ENCODE assay signal across 21 cellular contexts in genomic region chr13:71242191-71242590, GRCh38.
A peak's percentile ranks its signal among the peaks of the same experiment; 100 is the strongest.
DNase-seq lines count a peak whose midpoint lies in the region; ATAC-seq, FAIRE-seq and TF ChIP-seq lines count a peak whose summit lies in the region.
"Had no signal": no experiment of that assay in that cellular context is flagged by ENCODE, and none has a peak within 500 bp of the region (broad histone marks: within the 10 kb centered on the region; RNA-seq: fewer than 3 reads in every experiment).

No MANE protein-coding gene starts in this region.

- no peak overlapping the region for H3K18ac ChIP-seq in H1 (ENCODE audit: extremely low read depth, low read length)

- no peak for TF ChIP-seq RAD21 in Ishikawa (IDR thresholded peaks at IDR 0.05; ENCODE audit: low read depth)
- TF ChIP-seq RAD21 in H1 (IDR thresholded peaks at IDR 0.05 in 1 of 2, conservative IDR thresholded peaks at IDR 0.05 in 1 of 2; ENCODE audit: low read depth in 2 of 2, low read length in 2 of 2) = no peak

- H2BK120ac ChIP-seq in H1 (replicated peaks; ENCODE audit: low read depth, low read length) = no peak overlapping the region

- no peak overlapping the region for H3K23ac ChIP-seq in H1 (ENCODE audit: insufficient read length)

- no peak overlapping the region for H3K27ac ChIP-seq in H1 (ENCODE audit: low read depth, low read length)
- H3K27ac ChIP-seq: pancreas, Peyer's patch had no signal

- H3K79me1 ChIP-seq in H1 (ENCODE audit: low read depth, low read length) = no peaks in the 10 kb centered on the region

- no peak for TF ChIP-seq POLR2A in H1 (IDR thresholded peaks at IDR 0.05; ENCODE audit: control extremely low read depth in 1 of 2, low read depth in 2 of 2, low read length in 2 of 2)

- no peak overlapping the region for H3K9ac ChIP-seq in H1 (replicated peaks in 1 of 4; ENCODE audit: extremely low read depth in 1 of 4, low read depth in 3 of 4, low read length in 3 of 4)

- FAIRE-seq in H1 (lab: Jason Lieb, UNC) = no peak
- FAIRE-seq: HepG2, urothelium cell line had no signal

- no peaks in the 10 kb centered on the region for H3K9me3 ChIP-seq in H1 (ENCODE audit: insufficient read depth in 2 of 2, low read depth in 1 of 2, low read length in 1 of 2)
- H3K9me3 ChIP-seq: mucosa of descending colon, pancreas, Peyer's patch had no signal

- no peak overlapping the region for H2BK20ac ChIP-seq in H1 (ENCODE audit: low read length)

- in situ Hi-C loops in GM13977 (cut with MboI; ENCODE audit: low pct_unique_long_range_greater_than_20kb, low sequenced_read_pairs, unreplicated experiment) = no loop called here

- H3K4me1 Mint-ChIP-seq in neural crest cell (peaks cover 21% of the 10 kb centered on the region), osteocyte (ENCODE audit: unreplicated experiment) (no peaks in the 10 kb centered on the region)

- no peak overlapping the region for H4K91ac ChIP-seq in H1 (replicated peaks; ENCODE audit: insufficient read length, low read length)

- H3K4ac ChIP-seq in H1 (replicated peaks; ENCODE audit: insufficient read length, low read depth, low read length) = no peak overlapping the region

- TF ChIP-seq CTCF in H1 (IDR thresholded peaks at IDR 0.05; ENCODE audit: control extremely low read depth in 1 of 3, insufficient read depth in 1 of 3, low read depth in 1 of 3, low read length in 3 of 3) = no peak
- TF ChIP-seq CTCF in neural crest cell (conservative IDR thresholded peaks at IDR 0.05) = no peak
- TF ChIP-seq CTCF in GM13977 (IDR thresholded peaks at IDR 0.05; ENCODE audit: extremely low read depth, insufficient read depth, missing control alignments) = no peak
- TF ChIP-seq CTCF in osteocyte (IDR thresholded peaks at IDR 0.05) = no peak

- no peak overlapping the region for H3K4me3 Mint-ChIP-seq in neural crest cell
- no peak overlapping the region for H3K4me3 Mint-ChIP-seq in osteocyte (ENCODE audit: unreplicated experiment)
- H3K4me3 Mint-ChIP-seq: stimulated activated naive CD8-positive, alpha-beta T cell treated with anti-CD3 and anti-CD28 coated beads, Interleukin-15, Interleukin-2, amounts not matched to agents 100 ng/mL and 50 ng/mL, for 24 hours had no signal

- CTCF ChIA-PET in H1 (lab: Charles Lee; ENCODE audit: partially characterized antibody) = interaction anchor here (1.2 to 1.8 kb wide), 2 partner anchors 34 to 53 kb away, joined by 3 to 6 read pairs; no protein-coding TSS in a partner anchor

- 87% methylated on average over 4 of the region's 4 CpGs; no CpG with 5 or more reads in 1 of the 2 experiments for WGBS in H1 (ENCODE audit: extremely low coverage in 1 of 2, insufficient coverage in 1 of 2, insufficient read length in 1 of 2, insufficient replicate concordance in 2 of 2, low coverage in 1 of 2, low lambda C conversion rate in 2 of 2, missing lambda C conversion rate in 1 of 2), 2 experiments

- H4K5ac ChIP-seq in H1 (ENCODE audit: insufficient read length, low read depth, low read length) = no peak overlapping the region

- H3K4me3 ChIP-seq in H1 (ENCODE audit: extremely low read depth in 1 of 4, insufficient read depth in 2 of 4, low read depth in 3 of 4, low read length in 4 of 4) = no peak overlapping the region
- H3K4me3 ChIP-seq: mucosa of descending colon, pancreas, Peyer's patch had no signal

- no peak overlapping the region for H2AK5ac ChIP-seq in H1 (ENCODE audit: low read depth, low read length)

- peak; percentile 70 to 87 for DNase-seq in NCI-H524 (lab: John Stamatoyannopoulos, UW)
- DNase-seq in H1 (ENCODE audit: low read depth in 1 of 2, low spot score in 2 of 2) = no peak
- DNase-seq in neural crest cell (ENCODE audit: low read depth, low spot score) = no peak
- no peak for DNase-seq in GM13977 (ENCODE audit: low spot score)
- no peak for DNase-seq in osteocyte (ENCODE audit: extremely low spot score, unreplicated experiment)
- DNase-seq: activated CD8-positive, alpha-beta memory T cell treated with anti-CD3 and anti-CD28 coated beads, Interleukin-2, amount 50 U/mL, for 48 hours; activated naive CD4-positive, alpha-beta T cell treated with anti-CD3 and anti-CD28 coated beads, Interleukin-2, amount 50 U/mL, for 16 hours; central memory CD4-positive, alpha-beta T cell; DMS79 treated with DMSO at 0.1 percent for 48 hours; islet precursor cell; NCI-H510A treated with DMSO at 0.1 percent for 48 hours; pancreas; Peyer's patch; stimulated activated CD4-positive, alpha-beta T cell treated with anti-CD3 and anti-CD28 coated beads, Interleukin-12 subunit alpha, Interleukin-12 subunit beta, amount 100 ng/mL, for 4 hours; T-helper 2 cell had no signal

- H2BK5ac ChIP-seq in H1 (ENCODE audit: low read depth, low read length) = no peak overlapping the region

- no peaks in the 10 kb centered on the region for H3K36me3 ChIP-seq in H1 (ENCODE audit: control insufficient read depth in 2 of 4, insufficient read depth in 4 of 4, low read length in 3 of 4)
- H3K36me3 ChIP-seq: pancreas, Peyer's patch had no signal

- no peak for ATAC-seq in GM19328 (IDR thresholded peaks at IDR 0.05; ENCODE audit: unreplicated experiment)
- ATAC-seq: HepG2, mucosa of descending colon had no signal

- H3K14ac ChIP-seq in H1 (ENCODE audit: insufficient read length) = no peak overlapping the region

- TF ChIP-seq EP300 in Ishikawa (IDR thresholded peaks at IDR 0.05; ENCODE audit: borderline replicate concordance) = peak; percentile 52; the same call in 1 of the 2 replicates
- no peak for TF ChIP-seq EP300 in H1 (IDR thresholded peaks at IDR 0.05; ENCODE audit: borderline replicate concordance in 1 of 2, low read depth in 2 of 2, low read length in 2 of 2)

- no peaks in the 10 kb centered on the region for H3K27me3 Mint-ChIP-seq in neural crest cell (ENCODE audit: low read depth)
- peaks cover 14% of the 10 kb centered on the region for H3K27me3 Mint-ChIP-seq in osteocyte (ENCODE audit: unreplicated experiment)
- H3K27me3 Mint-ChIP-seq: stimulated activated naive CD8-positive, alpha-beta T cell treated with anti-CD3 and anti-CD28 coated beads, Interleukin-15, Interleukin-2, amounts not matched to agents 100 ng/mL and 50 ng/mL, for 24 hours had no signal

- POLR2A ChIA-PET in H1 (lab: Charles Lee; ENCODE audit: partially characterized antibody) = no interaction called here

- no peak overlapping the region for H3K4me2 ChIP-seq in H1 (ENCODE audit: insufficient read depth in 1 of 2, low read depth in 2 of 2, low read length in 2 of 2)

- no peaks in the 10 kb centered on the region for H3K9me3 Mint-ChIP-seq in neural crest cell
- no peaks in the 10 kb centered on the region for H3K9me3 Mint-ChIP-seq in osteocyte (ENCODE audit: unreplicated experiment)
- H3K9me3 Mint-ChIP-seq: stimulated activated naive CD8-positive, alpha-beta T cell treated with anti-CD3 and anti-CD28 coated beads, Interleukin-15, Interleukin-2, amounts not matched to agents 100 ng/mL and 50 ng/mL, for 24 hours had no signal

- no peak overlapping the region; the same call in 1 of the 2 replicates for H2BK12ac ChIP-seq in H1 (ENCODE audit: low read depth, low read length)

- no peaks in the 10 kb centered on the region for H3K23me2 ChIP-seq in H1 (ENCODE audit: low read depth, low read length)

- H3K56ac ChIP-seq in H1 (replicated peaks; ENCODE audit: insufficient read length, low read depth, low read length) = no peak overlapping the region

- H4K20me1 ChIP-seq in H1 (replicated peaks in 1 of 2; ENCODE audit: control insufficient read depth in 1 of 2, insufficient read depth in 2 of 2, low read length in 2 of 2) = no peaks in the 10 kb centered on the region

- no peaks in the 10 kb centered on the region for H3K27me3 ChIP-seq in H1 (replicated peaks in 1 of 4; ENCODE audit: control insufficient read depth in 3 of 4, extremely low read depth in 1 of 4, insufficient read depth in 3 of 4, low read length in 3 of 4)
- H3K27me3 ChIP-seq: pancreas, Peyer's patch had no signal

- H3K4me1 ChIP-seq in H1 (replicated peaks in 1 of 4; ENCODE audit: control insufficient read depth in 3 of 4, insufficient read depth in 4 of 4, low read length in 3 of 4) = no peaks in the 10 kb centered on the region; a peak in 1 of 7 replicates
- H3K4me1 ChIP-seq: pancreas, Peyer's patch had no signal

- no peak overlapping the region for H2BK15ac ChIP-seq in H1 (ENCODE audit: low read length)

- H3K36me3 Mint-ChIP-seq in neural crest cell (ENCODE audit: low read depth) (no peaks in the 10 kb centered on the region), osteocyte (ENCODE audit: unreplicated experiment) (no peaks in the 10 kb centered on the region)

- H2AFZ ChIP-seq in H1 (ENCODE audit: low read length) = 0 out of 2 replicates have a peak overlapping the region, but pooled peaks have one; percentile 52

- no peak overlapping the region for H4K8ac ChIP-seq in H1 (ENCODE audit: extremely low read depth, insufficient read depth, low read length)

- peak overlapping the region; percentile 52 for H3K27ac Mint-ChIP-seq in neural crest cell (ENCODE audit: unreplicated experiment)
- no peak overlapping the region for H3K27ac Mint-ChIP-seq in osteocyte (ENCODE audit: unreplicated experiment)
- H3K27ac Mint-ChIP-seq: stimulated activated naive CD8-positive, alpha-beta T cell treated with anti-CD3 and anti-CD28 coated beads, Interleukin-15, Interleukin-2, amounts not matched to agents 100 ng/mL and 50 ng/mL, for 24 hours had no signal

- H3K79me2 ChIP-seq in H1 (ENCODE audit: control insufficient read depth in 1 of 2, insufficient read depth in 2 of 2, low read length in 2 of 2) = no peaks in the 10 kb centered on the region

TF ChIP-seq in Ishikawa, 13 proteins besides CTCF, POLR2A, EP300 and RAD21 (continues in another document):
- TF ChIP-seq FOXM1 (IDR thresholded peaks at IDR 0.05; ENCODE audit: borderline replicate concordance, low read depth) (peak; percentile 33; the same call in 1 of the 2 replicates), CREB1 (IDR thresholded peaks at IDR 0.05; ENCODE audit: low read depth) (no peak), NFIC (IDR thresholded peaks at IDR 0.05) (peak; percentile 90), TEAD4 (IDR thresholded peaks at IDR 0.05) (peak; percentile 38; the same call in 1 of the 2 replicates), TAF1 (IDR thresholded peaks at IDR 0.05; ENCODE audit: low read depth) (no peak)
- TF ChIP-seq, protein P1, sequence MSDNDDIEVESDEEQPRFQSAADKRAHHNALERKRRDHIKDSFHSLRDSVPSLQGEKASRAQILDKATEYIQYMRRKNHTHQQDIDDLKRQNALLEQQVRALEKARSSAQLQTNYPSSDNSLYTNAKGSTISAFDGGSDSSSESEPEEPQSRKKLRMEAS (IDR thresholded peaks at IDR 0.05) = no peak

TF ChIP-seq in H1, 55 proteins besides CTCF, POLR2A, EP300 and RAD21:
- no peak for TF ChIP-seq EGR1 (IDR thresholded peaks at IDR 0.05; ENCODE audit: borderline replicate concordance, low read depth, low read length)
- TF ChIP-seq NRF1 (IDR thresholded peaks at IDR 0.05; ENCODE audit: low read depth, low read length) = no peak
- no peak for TF ChIP-seq CHD1 (IDR thresholded peaks at IDR 0.05; ENCODE audit: low read depth, low read length)
- TF ChIP-seq, protein P1 (IDR thresholded peaks at IDR 0.05) = no peak
- TF ChIP-seq SP1 (IDR thresholded peaks at IDR 0.05; ENCODE audit: low read depth, low read length) = no peak
TF ChIP-seq in H1: peak in this region for 0.

Comparison
In these comparisons a context has a peak if more than half of its experiments do, and no peak if none do; other contexts are left out.
1. DNase-seq: peak in NCI-H524 (2 of 2); none in H1 (0 of 2), neural crest cell (single experiment), GM13977 (single experiment) and osteocyte (single experiment).